In genomic region chr7:125892434-125892833, GRCh38 we compare ENCODE assay signal across 28 cellular contexts.
"Had no signal": no experiment of that assay in that cellular context is flagged by ENCODE, and none has a peak within 500 bp of the region (broad histone marks: within the 10 kb centered on the region; RNA-seq: fewer than 3 reads in every experiment).

No MANE protein-coding gene starts in this region.

- H3K9ac ChIP-seq: parathyroid adenoma had no signal

- ATAC-seq: naive thymus-derived CD8-positive, alpha-beta T cell; natural killer cell treated with Interleukin-12 subunit alpha and Interleukin-12 subunit beta and Interleukin-15 and Interleukin-18, amount 100 ng/mL, for 72 hours; psoas muscle; right cardiac atrium; right lobe of liver; stimulated activated memory B cell treated with anti-CD40 and anti-IgM and Interleukin-4, amounts not matched to agents 10 μg/mL and 1 μg/mL and 100 μg/mL, for 72 hours; stimulated activated naive CD8-positive, alpha-beta T cell treated with anti-CD3 and anti-CD28 coated beads, Interleukin-15, amount 100 ng/mL, for 72 hours; stimulated activated naive CD8-positive, alpha-beta T cell treated with anti-CD3 and anti-CD28 coated beads, Interleukin-15, Interleukin-2, amounts not matched to agents 100 U/mL and 50 U/mL, for 24 hours; upper lobe of right lung had no signal

- DNase-seq: naive thymus-derived CD8-positive, alpha-beta T cell; nephron progenitor cell; nucleus accumbens; ovary; posterior cingulate gyrus; psoas muscle; right cardiac atrium; right lobe of liver; sigmoid colon; small intestine; stimulated activated CD4-positive, alpha-beta T cell treated with anti-CD3 and anti-CD28 coated beads, Interleukin-1b, Interleukin-23, amount 100 ng/mL, for 48 hours; stimulated activated CD4-positive, alpha-beta T cell treated with anti-CD3 and anti-CD28 coated beads, Interleukin-4, amount 100 ng/mL, for 1 hour; stimulated activated CD4-positive, alpha-beta T cell treated with anti-CD3 and anti-CD28 coated beads, Interleukin-4, amount 100 ng/mL, for 4 hours; stimulated activated CD8-positive, alpha-beta memory T cell treated with anti-CD3 and anti-CD28 coated beads, Interleukin-4, amount 100 ng/mL, for 48 hours; stimulated activated naive CD4-positive, alpha-beta T cell; stimulated activated naive CD8-positive, alpha-beta T cell treated with anti-CD3 and anti-CD28 coated beads, Interleukin-15, amount 100 ng/mL, for 72 hours; stimulated activated naive CD8-positive, alpha-beta T cell treated with anti-CD3 and anti-CD28 coated beads, Interleukin-15, Interleukin-2, amounts not matched to agents 100 U/mL and 50 U/mL, for 24 hours; substantia nigra; testis; tibial artery; transverse colon; upper lobe of right lung; uterus had no signal

- H3K4me1 ChIP-seq: parathyroid adenoma, psoas muscle, right lobe of liver, sigmoid colon, suprapubic skin, testis, tibial artery, transverse colon, upper lobe of right lung, uterus had no signal

- H3K79me2 ChIP-seq: parathyroid adenoma had no signal

- H3K36me3 ChIP-seq: neutrophil, ovary, right lobe of liver, sigmoid colon, suprapubic skin, tibial artery, transverse colon, upper lobe of right lung, uterus had no signal

- H2AFZ ChIP-seq: parathyroid adenoma had no signal

- H3K9me3 ChIP-seq: neutrophil, ovary, psoas muscle, right lobe of liver, sigmoid colon, suprapubic skin, testis, tibial artery, upper lobe of right lung, uterus had no signal

- H3K4me3 ChIP-seq: ovary, psoas muscle, right lobe of liver, sigmoid colon, suprapubic skin, testis, tibial artery, transverse colon, upper lobe of right lung, uterus had no signal

- H3K27ac ChIP-seq: neutrophil, ovary, parathyroid adenoma, psoas muscle, right lobe of liver, sigmoid colon, suprapubic skin, testis, tibial artery, transverse colon, upper lobe of right lung, uterus had no signal

- H3K27me3 ChIP-seq: neutrophil, ovary, right lobe of liver, sigmoid colon, suprapubic skin, testis, tibial artery, transverse colon, upper lobe of right lung, uterus had no signal
